In the genomic region with DNA sequence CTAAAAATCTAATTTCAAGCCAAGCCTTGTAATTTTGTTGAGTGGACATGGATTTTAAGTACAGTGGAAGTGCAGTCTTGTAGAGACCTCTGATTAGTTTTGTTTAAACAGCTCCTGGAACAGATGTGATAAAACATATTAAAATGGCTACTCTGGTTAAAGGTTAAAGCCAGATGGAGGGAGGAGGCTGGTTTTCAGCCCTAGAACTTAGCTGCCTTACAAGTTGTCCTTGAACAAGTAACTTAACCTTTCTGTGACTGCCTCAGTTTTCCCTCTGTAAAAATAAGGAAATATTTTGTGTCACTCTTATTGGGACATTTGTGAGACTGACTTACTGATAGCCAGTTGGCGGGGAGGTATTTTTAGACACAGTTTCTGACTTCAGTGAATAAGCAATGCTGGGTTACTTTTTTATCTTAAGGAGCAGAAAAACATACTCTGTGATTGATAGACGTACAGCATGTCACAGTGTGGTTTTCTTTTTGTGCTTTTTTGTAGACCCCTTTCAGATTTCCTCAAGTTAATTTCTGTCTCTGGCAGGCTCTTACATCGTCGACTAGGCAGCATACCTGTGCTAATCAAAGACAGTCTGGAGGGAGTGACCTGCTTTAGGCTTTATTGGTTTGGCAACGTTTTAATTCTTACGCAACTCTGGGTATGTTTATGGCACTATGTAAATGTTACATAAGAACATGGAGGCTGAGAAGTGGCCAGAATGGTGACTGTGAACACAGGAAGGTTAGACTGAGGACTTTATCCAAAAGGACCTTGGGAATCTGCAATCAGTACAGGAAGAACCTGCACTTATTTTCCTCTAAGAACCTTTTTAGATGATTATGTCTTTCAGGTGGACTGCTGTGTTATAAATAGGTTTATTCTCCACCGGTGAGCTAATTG, we compare ENCODE assay signal across 10 cellular contexts. TPM values are rescaled to one million over a fixed set of nuclear protein-coding genes. Genes with fewer than 3 reads are reported as not detected.
A peak's percentile ranks its signal among the peaks of the same experiment; 100 is the strongest.
DNase-seq lines count a peak whose midpoint lies in the region; ATAC-seq, FAIRE-seq and TF ChIP-seq lines count a peak whose summit lies in the region.
"Had no signal": no experiment of that assay in that cellular context is flagged by ENCODE, and none has a peak within 500 bp of the region (broad histone marks: within the 10 kb centered on the region; RNA-seq: fewer than 3 reads in every experiment).

No MANE protein-coding gene starts in this region.

- intact Hi-C loops in kidney (cut with DNase I): no loop called here
- intact Hi-C loops in thyroid gland (cut with DNase I): no loop called here

- no peak overlapping the region for H3K4me3 ChIP-seq in WERI-Rb-1 (ENCODE audit: low read depth, low read length)
- peak overlapping the region; percentile 91 to 94 for H3K4me3 ChIP-seq in kidney (ENCODE audit: low read length in 2 of 2)
- H3K4me3 ChIP-seq in thyroid gland (replicated peaks in 1 of 3): no peak overlapping the region

- H3K4me1 Mint-ChIP-seq in activated CD4-positive, alpha-beta memory T cell treated with anti-CD3 and anti-CD28 coated beads, Interleukin-2, amount 10 ng/mL, durations not matched to agents 7 days and 5 days: peaks cover 20% of the 10 kb centered on the region

- peak overlapping the region in 1 of 2 donors; percentile 97 for H3K9ac ChIP-seq in kidney (ENCODE audit: low read length in 2 of 2)

- POLR2A ChIA-PET in activated CD4-positive, alpha-beta memory T cell treated with anti-CD3 and anti-CD28 coated beads, Interleukin-2, amount 10 ng/mL, durations not matched to agents 7 days and 5 days (lab: Charles Lee): interaction anchor here (1.3 kb wide), 1 partner anchor 16 kb away, joined by 3 read pairs; no protein-coding TSS in a partner anchor

- H3K4me1 ChIP-seq in kidney (ENCODE audit: control insufficient read depth in 1 of 2, insufficient read depth in 1 of 2, low read depth in 1 of 2, low read length in 2 of 2): peaks cover 26 to 38% of the 10 kb centered on the region in 2 donors
- H3K4me1 ChIP-seq in thyroid gland: peaks cover 34 to 46% of the 10 kb centered on the region in 2 donors

- H3K9me3 ChIP-seq in WERI-Rb-1 (ENCODE audit: severe bottlenecking): no peaks in the 10 kb centered on the region
- no peaks in the 10 kb centered on the region for H3K9me3 ChIP-seq in kidney (ENCODE audit: control insufficient read depth in 1 of 2, low read length in 2 of 2)
- no peaks in the 10 kb centered on the region for H3K9me3 ChIP-seq in thyroid gland

- no peak for ATAC-seq in GM21390 (IDR thresholded peaks at IDR 0.05; ENCODE audit: unreplicated experiment)

- peaks cover 27% of the 10 kb centered on the region for H3K27me3 Mint-ChIP-seq in activated CD4-positive, alpha-beta memory T cell treated with anti-CD3 and anti-CD28 coated beads, Interleukin-2, amount 10 ng/mL, durations not matched to agents 7 days and 5 days

- CTCF ChIA-PET in activated CD4-positive, alpha-beta memory T cell treated with anti-CD3 and anti-CD28 coated beads, Interleukin-2, amount 10 ng/mL, durations not matched to agents 7 days and 5 days (lab: Charles Lee): interaction anchor here (1.0 to 1.8 kb wide), 2 partner anchors 16 to 70 kb away, joined by 4 to 11 read pairs; no protein-coding TSS in a partner anchor

- no peak for TF ChIP-seq POLR2A in thyroid gland (IDR thresholded peaks at IDR 0.05)

- H3K27ac Mint-ChIP-seq in activated CD4-positive, alpha-beta memory T cell treated with anti-CD3 and anti-CD28 coated beads, Interleukin-2, amount 10 ng/mL, durations not matched to agents 7 days and 5 days: no peak overlapping the region

- H3K27me3 ChIP-seq in WERI-Rb-1 (ENCODE audit: insufficient read depth, low read depth, severe bottlenecking) (no peaks in the 10 kb centered on the region), thyroid gland (no peaks in the 10 kb centered on the region)

- DNase-seq in SIG-M5 treated with dmso at 0.1 percent for 504 hours (lab: John Stamatoyannopoulos, UW; ENCODE audit: unreplicated experiment) (peak; percentile 40), SIG-M5 (lab: John Stamatoyannopoulos, UW) (no peak), WERI-Rb-1 (no peak), kidney (no peak), thyroid gland (no peak), hypothalamus (lab: John Stamatoyannopoulos, UW) (no peak)
- DNase-seq in activated CD4-positive, alpha-beta memory T cell treated with anti-CD3 and anti-CD28 coated beads, Interleukin-2, amount 10 ng/mL, durations not matched to agents 7 days and 5 days: no peak
- DNase-seq: cortex of kidney, T-helper 9 cell had no signal

- H3K36me3 ChIP-seq in WERI-Rb-1 (peaks cover 34% of the 10 kb centered on the region), kidney (ENCODE audit: control insufficient read depth in 1 of 2, insufficient read depth in 2 of 2, low read length in 2 of 2) (no peaks in the 10 kb centered on the region), thyroid gland (no peaks in the 10 kb centered on the region)

- 66 to 70% methylated on average over 7 of the region's 7 CpGs for WGBS in thyroid gland, 2 donors

- no peak overlapping the region for H3K4me3 Mint-ChIP-seq in activated CD4-positive, alpha-beta memory T cell treated with anti-CD3 and anti-CD28 coated beads, Interleukin-2, amount 10 ng/mL, durations not matched to agents 7 days and 5 days

- TF ChIP-seq CTCF in WERI-Rb-1 (IDR thresholded peaks at IDR 0.05; ENCODE audit: low read depth, low read length) (no peak), kidney (IDR thresholded peaks at IDR 0.05; ENCODE audit: borderline replicate concordance, extremely low read depth, insufficient read depth) (no peak), thyroid gland (IDR thresholded peaks at IDR 0.05) (no peak)

- H3K36me3 Mint-ChIP-seq in activated CD4-positive, alpha-beta memory T cell treated with anti-CD3 and anti-CD28 coated beads, Interleukin-2, amount 10 ng/mL, durations not matched to agents 7 days and 5 days (ENCODE audit: low read depth): peaks cover 4% of the 10 kb centered on the region

- peak overlapping the region; percentile 94 for H3K27ac ChIP-seq in WERI-Rb-1
- H3K27ac ChIP-seq in kidney (ENCODE audit: low read depth in 2 of 2, low read length in 2 of 2): peak overlapping the region; percentile 89 to 94
- peak overlapping the region; percentile 17 to 91 (median 90) for H3K27ac ChIP-seq in thyroid gland

- FAIRE-seq in kidney (lab: Jason Lieb, UNC): no peak

- no peaks in the 10 kb centered on the region for H3K9me3 Mint-ChIP-seq in activated CD4-positive, alpha-beta memory T cell treated with anti-CD3 and anti-CD28 coated beads, Interleukin-2, amount 10 ng/mL, durations not matched to agents 7 days and 5 days

RNA-seq across cellular contexts. Expression of gene ACVR1B, which starts 3.2 kb away (rescaled TPM):
- 95.5 TPM for total RNA-seq in kidney
- polyA plus RNA-seq in kidney (ENCODE audit: insufficient read depth, low read depth, low replicate concordance): 30.6 TPM
- 10 to 100 TPM; 13.7 to 19.9 (median 19.2) TPM for total RNA-seq in thyroid gland
- 1 to 10 TPM; 4.5 to 5.2 TPM for total RNA-seq in activated CD4-positive, alpha-beta memory T cell treated with anti-CD3 and anti-CD28 coated beads, Interleukin-2, amount 10 ng/mL, durations not matched to agents 7 days and 5 days

RNA-seq across cellular contexts. Expression of gene ACVRL1, which starts 47.4 kb away (rescaled TPM):
- total RNA-seq in kidney (88.4 TPM), thyroid gland (100 to 1,000 TPM in 2 of 4 donors, 10 to 100 TPM in 2; 61.9 to 133 (median 84.2) TPM)
- 29.1 TPM for polyA plus RNA-seq in kidney (ENCODE audit: insufficient read depth, low read depth, low replicate concordance)
- not detected for total RNA-seq in activated CD4-positive, alpha-beta memory T cell treated with anti-CD3 and anti-CD28 coated beads, Interleukin-2, amount 10 ng/mL, durations not matched to agents 7 days and 5 days

RNA-seq across cellular contexts. Expression of gene TAMALIN, which starts 52.0 kb away (rescaled TPM):
- total RNA-seq in kidney (52.3 TPM), thyroid gland (10 to 100 TPM in 3 of 4 donors, 1 to 10 TPM in 1; 9.8 to 20.8 (median 14.5) TPM)
- 22.3 TPM for polyA plus RNA-seq in kidney (ENCODE audit: insufficient read depth, low read depth, low replicate concordance)
- 1 to 10 TPM; 5.8 to 7.4 TPM for total RNA-seq in activated CD4-positive, alpha-beta memory T cell treated with anti-CD3 and anti-CD28 coated beads, Interleukin-2, amount 10 ng/mL, durations not matched to agents 7 days and 5 days

Comparison
In these comparisons a context has a peak if more than half of its experiments do, and no peak if none do; other contexts are left out.
1. H3K4me3 ChIP-seq: peak in kidney (2 of 2); none in WERI-Rb-1 (single experiment) and thyroid gland (0 of 3).
2. RNA of gene ACVRL1, which starts 47.4 kb away (total RNA-seq): 61.9 to 133 TPM in thyroid gland and 88.4 TPM in kidney (single experiment); not detected in activated CD4-positive, alpha-beta memory T cell treated with anti-CD3 and anti-CD28 coated beads, Interleukin-2, amount 10 ng/mL, durations not matched to agents 7 days and 5 days; every median in the first group is over 10 times any median in the second.
3. Peak in every context shown above with its lines, with median percentiles within 50 percentile points of each other: H3K27ac ChIP-seq.